1 cellular context compared by ENCODE assay signal in the genomic region with DNA sequence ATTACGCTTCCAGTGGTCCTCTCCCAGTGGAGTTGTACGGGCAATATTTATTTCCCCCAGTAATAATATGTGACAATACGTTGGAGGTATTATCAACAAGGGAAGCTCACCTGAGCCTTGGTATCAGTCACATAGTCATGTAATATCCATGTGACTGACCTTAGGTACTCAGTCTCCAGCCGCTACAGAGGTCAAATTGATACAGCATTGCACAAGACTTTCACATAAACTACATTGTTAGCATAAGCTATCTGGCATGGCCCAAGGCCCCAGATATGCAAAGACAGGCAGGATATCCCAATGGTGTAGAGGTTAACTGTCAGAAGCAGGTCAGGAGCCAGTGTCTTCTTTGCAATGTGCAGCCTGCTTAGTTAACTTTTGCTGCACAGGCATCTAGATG.
TF ChIP-seq lines count a peak whose summit lies in the region.

No MANE protein-coding gene starts in this region.

TF ChIP-seq in HepG2, 621 proteins besides CTCF, POLR2A, EP300 and RAD21 (continued from another document and continues in another):
- TF ChIP-seq, protein P1, sequence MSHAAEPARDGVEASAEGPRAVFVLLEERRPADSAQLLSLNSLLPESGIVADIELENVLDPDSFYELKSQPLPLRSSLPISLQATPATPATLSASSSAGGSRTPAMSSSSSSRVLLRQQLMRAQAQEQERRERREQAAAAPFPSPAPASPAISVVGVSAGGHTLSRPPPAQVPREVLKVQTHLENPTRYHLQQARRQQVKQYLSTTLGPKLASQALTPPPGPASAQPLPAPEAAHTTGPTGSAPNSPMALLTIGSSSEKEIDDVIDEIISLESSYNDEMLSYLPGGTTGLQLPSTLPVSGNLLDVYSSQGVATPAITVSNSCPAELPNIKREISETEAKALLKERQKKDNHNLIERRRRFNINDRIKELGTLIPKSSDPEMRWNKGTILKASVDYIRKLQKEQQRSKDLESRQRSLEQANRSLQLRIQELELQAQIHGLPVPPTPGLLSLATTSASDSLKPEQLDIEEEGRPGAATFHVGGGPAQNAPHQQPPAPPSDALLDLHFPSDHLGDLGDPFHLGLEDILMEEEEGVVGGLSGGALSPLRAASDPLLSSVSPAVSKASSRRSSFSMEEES (CRISPR knock-in tag; IDR thresholded peaks at IDR 0.05), result peak; percentile 77
- no peak for TF ChIP-seq FOXP1 (IDR thresholded peaks at IDR 0.05)
- peak; percentile 35; the same call in 1 of the 2 replicates for TF ChIP-seq FOXP1 (CRISPR knock-in tag; IDR thresholded peaks at IDR 0.05)
- TF ChIP-seq ZNF709 (CRISPR knock-in tag; IDR thresholded peaks at IDR 0.05), result no peak
- TF ChIP-seq, protein P2, sequence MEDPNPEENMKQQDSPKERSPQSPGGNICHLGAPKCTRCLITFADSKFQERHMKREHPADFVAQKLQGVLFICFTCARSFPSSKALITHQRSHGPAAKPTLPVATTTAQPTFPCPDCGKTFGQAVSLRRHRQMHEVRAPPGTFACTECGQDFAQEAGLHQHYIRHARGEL (CRISPR knock-in tag; IDR thresholded peaks at IDR 0.05), result no peak
- no peak for TF ChIP-seq NCOA5 (CRISPR knock-in tag; IDR thresholded peaks at IDR 0.05)
- TF ChIP-seq SRY (CRISPR knock-in tag; IDR thresholded peaks at IDR 0.05), result no peak
- TF ChIP-seq MTA1 (CRISPR knock-in tag; IDR thresholded peaks at IDR 0.05; ENCODE audit: borderline replicate concordance), result no peak
- TF ChIP-seq NR2F1 (CRISPR knock-in tag; IDR thresholded peaks at IDR 0.05), result peak in 1 of 2 experiments; percentile 54; a peak in 2 of 4 replicates
- 0 out of 2 replicates have a peak, but pooled peaks have one; percentile 32 for TF ChIP-seq HDAC1 (CRISPR knock-in tag; IDR thresholded peaks at IDR 0.05)
- TF ChIP-seq, protein P3, sequence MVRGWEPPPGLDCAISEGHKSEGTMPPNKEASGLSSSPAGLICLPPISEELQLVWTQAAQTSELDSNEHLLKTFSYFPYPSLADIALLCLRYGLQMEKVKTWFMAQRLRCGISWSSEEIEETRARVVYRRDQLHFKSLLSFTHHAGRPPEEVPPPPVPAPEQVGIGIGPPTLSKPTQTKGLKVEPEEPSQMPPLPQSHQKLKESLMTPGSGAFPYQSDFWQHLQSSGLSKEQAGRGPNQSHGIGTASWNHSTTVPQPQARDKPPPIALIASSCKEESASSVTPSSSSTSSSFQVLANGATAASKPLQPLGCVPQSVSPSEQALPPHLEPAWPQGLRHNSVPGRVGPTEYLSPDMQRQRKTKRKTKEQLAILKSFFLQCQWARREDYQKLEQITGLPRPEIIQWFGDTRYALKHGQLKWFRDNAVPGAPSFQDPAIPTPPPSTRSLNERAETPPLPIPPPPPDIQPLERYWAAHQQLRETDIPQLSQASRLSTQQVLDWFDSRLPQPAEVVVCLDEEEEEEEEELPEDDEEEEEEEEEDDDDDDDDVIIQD (CRISPR knock-in tag; IDR thresholded peaks at IDR 0.05; ENCODE audit: low read depth), result no peak
- no peak for TF ChIP-seq U2AF1 (optimal IDR thresholded peaks at IDR 0.05; ENCODE audit: low read depth, low read length)
- TF ChIP-seq SAP130 (CRISPR knock-in tag; IDR thresholded peaks at IDR 0.05; ENCODE audit: low read depth), result peak; percentile 50
- TF ChIP-seq, protein P4, sequence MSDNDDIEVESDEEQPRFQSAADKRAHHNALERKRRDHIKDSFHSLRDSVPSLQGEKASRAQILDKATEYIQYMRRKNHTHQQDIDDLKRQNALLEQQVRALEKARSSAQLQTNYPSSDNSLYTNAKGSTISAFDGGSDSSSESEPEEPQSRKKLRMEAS (IDR thresholded peaks at IDR 0.05), result peak; percentile 43
- TF ChIP-seq, protein P5, sequence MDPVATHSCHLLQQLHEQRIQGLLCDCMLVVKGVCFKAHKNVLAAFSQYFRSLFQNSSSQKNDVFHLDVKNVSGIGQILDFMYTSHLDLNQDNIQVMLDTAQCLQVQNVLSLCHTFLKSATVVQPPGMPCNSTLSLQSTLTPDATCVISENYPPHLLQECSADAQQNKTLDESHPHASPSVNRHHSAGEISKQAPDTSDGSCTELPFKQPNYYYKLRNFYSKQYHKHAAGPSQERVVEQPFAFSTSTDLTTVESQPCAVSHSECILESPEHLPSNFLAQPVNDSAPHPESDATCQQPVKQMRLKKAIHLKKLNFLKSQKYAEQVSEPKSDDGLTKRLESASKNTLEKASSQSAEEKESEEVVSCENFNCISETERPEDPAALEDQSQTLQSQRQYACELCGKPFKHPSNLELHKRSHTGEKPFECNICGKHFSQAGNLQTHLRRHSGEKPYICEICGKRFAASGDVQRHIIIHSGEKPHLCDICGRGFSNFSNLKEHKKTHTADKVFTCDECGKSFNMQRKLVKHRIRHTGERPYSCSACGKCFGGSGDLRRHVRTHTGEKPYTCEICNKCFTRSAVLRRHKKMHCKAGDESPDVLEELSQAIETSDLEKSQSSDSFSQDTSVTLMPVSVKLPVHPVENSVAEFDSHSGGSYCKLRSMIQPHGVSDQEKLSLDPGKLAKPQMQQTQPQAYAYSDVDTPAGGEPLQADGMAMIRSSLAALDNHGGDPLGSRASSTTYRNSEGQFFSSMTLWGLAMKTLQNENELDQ (CRISPR knock-in tag; IDR thresholded peaks at IDR 0.05; ENCODE audit: borderline replicate concordance), result no peak
- no peak for TF ChIP-seq HNRNPUL1 (IDR thresholded peaks at IDR 0.05; ENCODE audit: low read depth, low read length)
- 0 out of 2 replicates have a peak, but pooled peaks have one; percentile 37 for TF ChIP-seq MIXL1 (CRISPR knock-in tag; IDR thresholded peaks at IDR 0.05)
- TF ChIP-seq ZNF256 (CRISPR knock-in tag; conservative IDR thresholded peaks at IDR 0.05), result no peak
- peak; percentile 25; the same call in 1 of the 2 replicates for TF ChIP-seq TARDBP (CRISPR knock-in tag; IDR thresholded peaks at IDR 0.05)
- no peak for TF ChIP-seq ZNF792 (CRISPR knock-in tag; IDR thresholded peaks at IDR 0.05)
- no peak for TF ChIP-seq CREM (IDR thresholded peaks at IDR 0.05)
- no peak for TF ChIP-seq CREM (CRISPR knock-in tag; IDR thresholded peaks at IDR 0.05)
- TF ChIP-seq, protein P6, sequence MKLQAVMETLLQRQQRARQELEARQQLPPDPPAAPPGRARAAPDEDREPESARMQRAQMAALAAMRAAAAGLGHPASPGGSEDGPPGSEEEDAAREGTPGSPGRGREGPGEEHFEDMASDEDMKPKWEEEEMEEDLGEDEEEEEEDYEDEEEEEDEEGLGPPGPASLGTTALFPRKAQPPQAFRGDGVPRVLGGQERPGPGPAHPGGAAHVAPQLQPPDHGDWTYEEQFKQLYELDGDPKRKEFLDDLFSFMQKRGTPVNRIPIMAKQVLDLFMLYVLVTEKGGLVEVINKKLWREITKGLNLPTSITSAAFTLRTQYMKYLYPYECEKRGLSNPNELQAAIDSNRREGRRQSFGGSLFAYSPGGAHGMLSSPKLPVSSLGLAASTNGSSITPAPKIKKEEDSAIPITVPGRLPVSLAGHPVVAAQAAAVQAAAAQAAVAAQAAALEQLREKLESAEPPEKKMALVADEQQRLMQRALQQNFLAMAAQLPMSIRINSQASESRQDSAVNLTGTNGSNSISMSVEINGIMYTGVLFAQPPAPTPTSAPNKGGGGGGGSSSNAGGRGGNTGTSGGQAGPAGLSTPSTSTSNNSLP (IDR thresholded peaks at IDR 0.05; ENCODE audit: low read depth, low read length), result peak; percentile 82
- TF ChIP-seq, protein P7, sequence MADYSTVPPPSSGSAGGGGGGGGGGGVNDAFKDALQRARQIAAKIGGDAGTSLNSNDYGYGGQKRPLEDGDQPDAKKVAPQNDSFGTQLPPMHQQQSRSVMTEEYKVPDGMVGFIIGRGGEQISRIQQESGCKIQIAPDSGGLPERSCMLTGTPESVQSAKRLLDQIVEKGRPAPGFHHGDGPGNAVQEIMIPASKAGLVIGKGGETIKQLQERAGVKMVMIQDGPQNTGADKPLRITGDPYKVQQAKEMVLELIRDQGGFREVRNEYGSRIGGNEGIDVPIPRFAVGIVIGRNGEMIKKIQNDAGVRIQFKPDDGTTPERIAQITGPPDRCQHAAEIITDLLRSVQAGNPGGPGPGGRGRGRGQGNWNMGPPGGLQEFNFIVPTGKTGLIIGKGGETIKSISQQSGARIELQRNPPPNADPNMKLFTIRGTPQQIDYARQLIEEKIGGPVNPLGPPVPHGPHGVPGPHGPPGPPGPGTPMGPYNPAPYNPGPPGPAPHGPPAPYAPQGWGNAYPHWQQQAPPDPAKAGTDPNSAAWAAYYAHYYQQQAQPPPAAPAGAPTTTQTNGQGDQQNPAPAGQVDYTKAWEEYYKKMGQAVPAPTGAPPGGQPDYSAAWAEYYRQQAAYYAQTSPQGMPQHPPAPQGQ (CRISPR knock-in tag; IDR thresholded peaks at IDR 0.05; ENCODE audit: borderline replicate concordance), result no peak
- TF ChIP-seq ZNF644 (CRISPR knock-in tag; IDR thresholded peaks at IDR 0.05; ENCODE audit: low read depth), result peak; percentile 49; the same call in 1 of the 2 replicates
- peak; percentile 59; the same call in 1 of the 2 replicates for TF ChIP-seq GATAD2A (CRISPR knock-in tag; IDR thresholded peaks at IDR 0.05)
- TF ChIP-seq, protein P8, sequence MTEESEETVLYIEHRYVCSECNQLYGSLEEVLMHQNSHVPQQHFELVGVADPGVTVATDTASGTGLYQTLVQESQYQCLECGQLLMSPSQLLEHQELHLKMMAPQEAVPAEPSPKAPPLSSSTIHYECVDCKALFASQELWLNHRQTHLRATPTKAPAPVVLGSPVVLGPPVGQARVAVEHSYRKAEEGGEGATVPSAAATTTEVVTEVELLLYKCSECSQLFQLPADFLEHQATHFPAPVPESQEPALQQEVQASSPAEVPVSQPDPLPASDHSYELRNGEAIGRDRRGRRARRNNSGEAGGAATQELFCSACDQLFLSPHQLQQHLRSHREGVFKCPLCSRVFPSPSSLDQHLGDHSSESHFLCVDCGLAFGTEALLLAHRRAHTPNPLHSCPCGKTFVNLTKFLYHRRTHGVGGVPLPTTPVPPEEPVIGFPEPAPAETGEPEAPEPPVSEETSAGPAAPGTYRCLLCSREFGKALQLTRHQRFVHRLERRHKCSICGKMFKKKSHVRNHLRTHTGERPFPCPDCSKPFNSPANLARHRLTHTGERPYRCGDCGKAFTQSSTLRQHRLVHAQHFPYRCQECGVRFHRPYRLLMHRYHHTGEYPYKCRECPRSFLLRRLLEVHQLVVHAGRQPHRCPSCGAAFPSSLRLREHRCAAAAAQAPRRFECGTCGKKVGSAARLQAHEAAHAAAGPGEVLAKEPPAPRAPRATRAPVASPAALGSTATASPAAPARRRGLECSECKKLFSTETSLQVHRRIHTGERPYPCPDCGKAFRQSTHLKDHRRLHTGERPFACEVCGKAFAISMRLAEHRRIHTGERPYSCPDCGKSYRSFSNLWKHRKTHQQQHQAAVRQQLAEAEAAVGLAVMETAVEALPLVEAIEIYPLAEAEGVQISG (CRISPR knock-in tag; IDR thresholded peaks at IDR 0.05), result no peak
- TF ChIP-seq SOX13 (IDR thresholded peaks at IDR 0.05), result no peak
- peak in 1 of 2 experiments; percentile 60; a peak in 2 of 4 replicates for TF ChIP-seq SOX13 (CRISPR knock-in tag; conservative IDR thresholded peaks at IDR 0.05 in 1 of 2, IDR thresholded peaks at IDR 0.05 in 1 of 2)
- TF ChIP-seq ZNF263 (CRISPR knock-in tag; IDR thresholded peaks at IDR 0.05), result no peak
- TF ChIP-seq, protein P9, sequence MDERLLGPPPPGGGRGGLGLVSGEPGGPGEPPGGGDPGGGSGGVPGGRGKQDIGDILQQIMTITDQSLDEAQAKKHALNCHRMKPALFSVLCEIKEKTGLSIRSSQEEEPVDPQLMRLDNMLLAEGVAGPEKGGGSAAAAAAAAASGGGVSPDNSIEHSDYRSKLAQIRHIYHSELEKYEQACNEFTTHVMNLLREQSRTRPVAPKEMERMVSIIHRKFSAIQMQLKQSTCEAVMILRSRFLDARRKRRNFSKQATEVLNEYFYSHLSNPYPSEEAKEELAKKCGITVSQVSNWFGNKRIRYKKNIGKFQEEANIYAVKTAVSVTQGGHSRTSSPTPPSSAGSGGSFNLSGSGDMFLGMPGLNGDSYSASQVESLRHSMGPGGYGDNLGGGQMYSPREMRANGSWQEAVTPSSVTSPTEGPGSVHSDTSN (CRISPR knock-in tag; IDR thresholded peaks at IDR 0.05), result no peak
- TF ChIP-seq SOX6 (IDR thresholded peaks at IDR 0.05), result no peak
- peak; percentile 73 for TF ChIP-seq SOX6 (CRISPR knock-in tag; IDR thresholded peaks at IDR 0.05)
- TF ChIP-seq ZZZ3 (CRISPR knock-in tag; IDR thresholded peaks at IDR 0.05; ENCODE audit: borderline replicate concordance), result no peak
- TF ChIP-seq, protein P10, sequence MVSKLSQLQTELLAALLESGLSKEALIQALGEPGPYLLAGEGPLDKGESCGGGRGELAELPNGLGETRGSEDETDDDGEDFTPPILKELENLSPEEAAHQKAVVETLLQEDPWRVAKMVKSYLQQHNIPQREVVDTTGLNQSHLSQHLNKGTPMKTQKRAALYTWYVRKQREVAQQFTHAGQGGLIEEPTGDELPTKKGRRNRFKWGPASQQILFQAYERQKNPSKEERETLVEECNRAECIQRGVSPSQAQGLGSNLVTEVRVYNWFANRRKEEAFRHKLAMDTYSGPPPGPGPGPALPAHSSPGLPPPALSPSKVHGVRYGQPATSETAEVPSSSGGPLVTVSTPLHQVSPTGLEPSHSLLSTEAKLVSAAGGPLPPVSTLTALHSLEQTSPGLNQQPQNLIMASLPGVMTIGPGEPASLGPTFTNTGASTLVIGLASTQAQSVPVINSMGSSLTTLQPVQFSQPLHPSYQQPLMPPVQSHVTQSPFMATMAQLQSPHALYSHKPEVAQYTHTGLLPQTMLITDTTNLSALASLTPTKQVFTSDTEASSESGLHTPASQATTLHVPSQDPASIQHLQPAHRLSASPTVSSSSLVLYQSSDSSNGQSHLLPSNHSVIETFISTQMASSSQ (IDR thresholded peaks at IDR 0.05; ENCODE audit: low read depth), result no peak
- TF ChIP-seq, protein P10 (CRISPR knock-in tag; IDR thresholded peaks at IDR 0.05; ENCODE audit: borderline replicate concordance), result no peak
- TF ChIP-seq, protein P11, sequence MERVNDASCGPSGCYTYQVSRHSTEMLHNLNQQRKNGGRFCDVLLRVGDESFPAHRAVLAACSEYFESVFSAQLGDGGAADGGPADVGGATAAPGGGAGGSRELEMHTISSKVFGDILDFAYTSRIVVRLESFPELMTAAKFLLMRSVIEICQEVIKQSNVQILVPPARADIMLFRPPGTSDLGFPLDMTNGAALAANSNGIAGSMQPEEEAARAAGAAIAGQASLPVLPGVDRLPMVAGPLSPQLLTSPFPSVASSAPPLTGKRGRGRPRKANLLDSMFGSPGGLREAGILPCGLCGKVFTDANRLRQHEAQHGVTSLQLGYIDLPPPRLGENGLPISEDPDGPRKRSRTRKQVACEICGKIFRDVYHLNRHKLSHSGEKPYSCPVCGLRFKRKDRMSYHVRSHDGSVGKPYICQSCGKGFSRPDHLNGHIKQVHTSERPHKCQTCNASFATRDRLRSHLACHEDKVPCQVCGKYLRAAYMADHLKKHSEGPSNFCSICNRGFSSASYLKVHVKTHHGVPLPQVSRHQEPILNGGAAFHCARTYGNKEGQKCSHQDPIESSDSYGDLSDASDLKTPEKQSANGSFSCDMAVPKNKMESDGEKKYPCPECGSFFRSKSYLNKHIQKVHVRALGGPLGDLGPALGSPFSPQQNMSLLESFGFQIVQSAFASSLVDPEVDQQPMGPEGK (CRISPR knock-in tag; IDR thresholded peaks at IDR 0.05), result peak; percentile 23; the same call in 1 of the 2 replicates
